In genomic region chr1:153921080-153921802, GRCh38 we compare ENCODE assay signal across 8 cellular contexts. TPM values are rescaled to one million over a fixed set of nuclear protein-coding genes. Genes with fewer than 3 reads are reported as not detected.
DNase-seq lines count a peak whose midpoint lies in the region; ATAC-seq and TF ChIP-seq lines count a peak whose summit lies in the region.

No MANE protein-coding gene starts in this region.

- H3K9ac ChIP-seq in KMS-11: peak overlapping the region; percentile 76; the same call in 1 of the 2 replicates

- CTCF ChIA-PET in AG04450 (lab: Charles Lee): interaction anchor here (1.5 to 2.9 kb wide), 3 partner anchors 65 to 124 kb away, joined by 4 to 7 read pairs (median 7); partner anchors contain the start of gene RAB13
- CTCF ChIA-PET in naive thymus-derived CD4-positive, alpha-beta T cell (lab: Charles Lee): interaction anchor here (0.9 to 2.7 kb wide), 5 partner anchors 25 to 124 kb away, joined by 3 to 12 read pairs (median 4); partner anchors contain the start of genes DENND4B, JTB and RAB13

- POLR2A ChIA-PET in AG04450 (lab: Yijun Ruan, JAX): interaction anchor here (0.7 to 1.4 kb wide), 3 partner anchors 23 to 69 kb away, joined by 4 to 5 read pairs (median 4); partner anchors contain the start of genes DENND4B and RPS27
- POLR2A ChIA-PET in naive thymus-derived CD4-positive, alpha-beta T cell (lab: Charles Lee): interaction anchor here (0.6 to 8.8 kb wide), 13 partner anchors 8 to 278 kb away, joined by 3 to 122 read pairs (median 5); partner anchors contain the start of genes CREB3L4, CRTC2, DENND4B and INTS3

- H3K27me3 ChIP-seq in AG04450 (ENCODE audit: control insufficient read depth, insufficient read depth, low read length): no peaks in the 10 kb centered on the region
- H3K27me3 ChIP-seq in KMS-11 (ENCODE audit: insufficient read depth, low read depth): no peaks in the 10 kb centered on the region
- no peaks in the 10 kb centered on the region for H3K27me3 ChIP-seq in naive thymus-derived CD4-positive, alpha-beta T cell (ENCODE audit: control insufficient read depth in 2 of 2, insufficient read depth in 2 of 2, low read length in 2 of 2)

- H3K4me3 Mint-ChIP-seq in naive thymus-derived CD4-positive, alpha-beta T cell: peak overlapping the region; percentile 83 to 96 (median 92)

- peak overlapping the region; percentile 80 to 99 (median 94) for H3K27ac Mint-ChIP-seq in naive thymus-derived CD4-positive, alpha-beta T cell

- H3K79me2 ChIP-seq in KMS-11 (ENCODE audit: insufficient read depth, low read depth): peaks cover 71% of the 10 kb centered on the region

- H3K36me3 Mint-ChIP-seq in naive thymus-derived CD4-positive, alpha-beta T cell: peaks cover 0 to 16% (median 2%) of the 10 kb centered on the region in 5 donors

- H2AFZ ChIP-seq in KMS-11 (ENCODE audit: low read depth): peak overlapping the region; percentile 51; the same call in 1 of the 2 replicates

- no peak for TF ChIP-seq CTCF in AG04450 (IDR thresholded peaks at IDR 0.05; ENCODE audit: low read depth, low read length)
- TF ChIP-seq CTCF in KMS-11 (conservative IDR thresholded peaks at IDR 0.05; ENCODE audit: low read depth, low read length): no peak
- TF ChIP-seq CTCF in coronary artery (IDR thresholded peaks at IDR 0.05): no peak

- intact Hi-C loops in naive thymus-derived CD4-positive, alpha-beta T cell (cut with micrococcal nuclease): loop anchor here in 1 of 2 donors (5.0 kb wide), 2 partner anchors 34 to 289 kb away; partner anchors contain the start of gene CHTOP

- H3K4me3 ChIP-seq in AG04450 (ENCODE audit: low read depth, low read length) (peak overlapping the region; percentile 91), KMS-11 (IDR thresholded peaks at IDR 0.05; ENCODE audit: insufficient read depth, low read depth, low read length) (peak overlapping the region; percentile 100), coronary artery (peak overlapping the region; percentile 92)
- peak overlapping the region; percentile 72 for H3K4me3 ChIP-seq in naive thymus-derived CD4-positive, alpha-beta T cell (ENCODE audit: low read length)

- peaks cover 37 to 59% (median 53%) of the 10 kb centered on the region in 7 donors for H3K4me1 Mint-ChIP-seq in naive thymus-derived CD4-positive, alpha-beta T cell

- peak overlapping the region; percentile 61 for H3K4me2 ChIP-seq in KMS-11

- peaks cover 43% of the 10 kb centered on the region for H4K20me1 ChIP-seq in KMS-11 (ENCODE audit: insufficient read depth)

- H3K27ac ChIP-seq in AG04450 (ENCODE audit: low read depth, low read length) (no peak overlapping the region), KMS-11 (peak overlapping the region; percentile 63; the same call in 1 of the 2 replicates), coronary artery (peak overlapping the region; percentile 74 to 98)
- peak overlapping the region; percentile 80 for H3K27ac ChIP-seq in naive thymus-derived CD4-positive, alpha-beta T cell (ENCODE audit: low read depth, low read length)

- H3K27me3 Mint-ChIP-seq in naive thymus-derived CD4-positive, alpha-beta T cell: peaks cover 0 to 3% (median 0%) of the 10 kb centered on the region in 5 donors

- no peaks in the 10 kb centered on the region for H3K36me3 ChIP-seq in KMS-11 (ENCODE audit: insufficient read depth)
- peaks cover 0 to 6% (median 0%) of the 10 kb centered on the region in 3 experiments for H3K36me3 ChIP-seq in naive thymus-derived CD4-positive, alpha-beta T cell (ENCODE audit: control insufficient read depth in 2 of 3, insufficient read depth in 3 of 3, low read length in 3 of 3)

- DNase-seq in AG04450 (ENCODE audit: low read depth, low spot score) (no peak), coronary artery (ENCODE audit: low spot score) (no peak), A172 (ENCODE audit: low spot score) (no peak), DMS79 treated with DMSO at 0.1 percent for 48 hours (lab: John Stamatoyannopoulos, UW) (no peak), D341Med (ENCODE audit: low spot score) (no peak), AML-193 (lab: John Stamatoyannopoulos, UW) (no peak)
- no peak for DNase-seq in naive thymus-derived CD4-positive, alpha-beta T cell

- ATAC-seq in naive thymus-derived CD4-positive, alpha-beta T cell: no peak

- H3K9me3 Mint-ChIP-seq in naive thymus-derived CD4-positive, alpha-beta T cell: peaks cover 0 to 5% (median 0%) of the 10 kb centered on the region in 11 donors

- H3K4me1 ChIP-seq in KMS-11 (ENCODE audit: low read depth, poor library complexity, severe bottlenecking): peaks cover 49% of the 10 kb centered on the region
- peaks cover 40 to 42% of the 10 kb centered on the region in 2 donors for H3K4me1 ChIP-seq in naive thymus-derived CD4-positive, alpha-beta T cell (ENCODE audit: control insufficient read depth in 2 of 2, insufficient read depth in 2 of 2, low read length in 2 of 2)

- H3K9me3 ChIP-seq in AG04450 (ENCODE audit: control insufficient read depth, insufficient read depth, low read length): no peaks in the 10 kb centered on the region
- no peaks in the 10 kb centered on the region for H3K9me3 ChIP-seq in naive thymus-derived CD4-positive, alpha-beta T cell (ENCODE audit: control insufficient read depth in 2 of 3, low read length in 3 of 3)

RNA-seq across cellular contexts. Expression of gene GATAD2B, which starts 1.5 kb away (rescaled TPM):
- 4.8 and 6.8 TPM in 2 replicates for polyA plus RNA-seq in AG04450 (2011; rRNA removed)
- 22.1 and 23.0 TPM in 2 replicates for polyA minus RNA-seq in AG04450 (2011; rRNA and poly(A)+ RNA removed)
- 100 to 1,000 TPM in 1 of 5 experiments, 10 to 100 TPM in 4; 67.3 to 102 (median 75.5) TPM for total RNA-seq in naive thymus-derived CD4-positive, alpha-beta T cell
- 1 to 10 TPM; 4.8 to 5.3 TPM for polyA plus RNA-seq in naive thymus-derived CD4-positive, alpha-beta T cell
- total RNA-seq in A172 (2014; rRNA removed; shearing (Covaris generic)): 5.9 and 6.5 TPM in 2 replicates

RNA-seq across cellular contexts. Expression of gene DENND4B, which starts 25.3 kb away (rescaled TPM):
- polyA plus RNA-seq in AG04450 (2011; rRNA removed): 10.3 and 13.3 TPM in 2 replicates
- polyA minus RNA-seq in AG04450 (2011; rRNA and poly(A)+ RNA removed): 21.4 and 23.1 TPM in 2 replicates
- 100 to 1,000 TPM; 148 to 223 (median 197) TPM for total RNA-seq in naive thymus-derived CD4-positive, alpha-beta T cell
- 10 to 100 TPM; 12.5 to 27.0 TPM for polyA plus RNA-seq in naive thymus-derived CD4-positive, alpha-beta T cell
- total RNA-seq in A172 (2014; rRNA removed; shearing (Covaris generic)): 10.9 and 11.2 TPM in 2 replicates

RNA-seq across cellular contexts. Expression of gene CRTC2, which starts 37.2 kb away (rescaled TPM):
- 12.7 and 13.8 TPM in 2 replicates for polyA plus RNA-seq in AG04450 (2011; rRNA removed)
- polyA minus RNA-seq in AG04450 (2011; rRNA and poly(A)+ RNA removed): 31.8 and 33.8 TPM in 2 replicates
- total RNA-seq in naive thymus-derived CD4-positive, alpha-beta T cell: 100 to 1,000 TPM in 4 of 5 experiments, 10 to 100 TPM in 1; 86.1 to 157 (median 119) TPM
- polyA plus RNA-seq in naive thymus-derived CD4-positive, alpha-beta T cell: 10 to 100 TPM; 25.2 to 44.8 TPM
- 14.5 and 16.6 TPM in 2 replicates for total RNA-seq in A172 (2014; rRNA removed; shearing (Covaris generic))

RNA-seq across cellular contexts. Expression of gene SLC39A1, which starts 42.1 kb away (rescaled TPM):
- polyA plus RNA-seq in AG04450 (2011; rRNA removed): 84.0 and 98.6 TPM in 2 replicates
- 56.2 and 69.9 TPM in 2 replicates for polyA minus RNA-seq in AG04450 (2011; rRNA and poly(A)+ RNA removed)
- total RNA-seq in naive thymus-derived CD4-positive, alpha-beta T cell: 10 to 100 TPM; 14.4 to 53.2 (median 18.7) TPM
- polyA plus RNA-seq in naive thymus-derived CD4-positive, alpha-beta T cell: 10 to 100 TPM; 27.8 to 37.4 TPM
- total RNA-seq in A172 (2014; rRNA removed; shearing (Covaris generic)): 192 and 204 TPM in 2 replicates

RNA-seq across cellular contexts. Expression of gene CREB3L4, which starts 46.5 kb away (rescaled TPM):
- polyA plus RNA-seq in AG04450 (2011; rRNA removed): 7.7 and 10.0 TPM in 2 replicates
- polyA minus RNA-seq in AG04450 (2011; rRNA and poly(A)+ RNA removed): 5.3 and 6.6 TPM in 2 replicates
- 1 to 10 TPM; 4.6 to 8.4 (median 7.0) TPM for total RNA-seq in naive thymus-derived CD4-positive, alpha-beta T cell
- polyA plus RNA-seq in naive thymus-derived CD4-positive, alpha-beta T cell: 1 to 10 TPM; 6.2 to 7.7 TPM
- 19.9 and 28.4 TPM in 2 replicates for total RNA-seq in A172 (2014; rRNA removed; shearing (Covaris generic))

Comparison
In these comparisons a context has a peak if more than half of its experiments do, and no peak if none do; other contexts are left out.
1. RNA of gene DENND4B, which starts 25.3 kb away (total RNA-seq): 148 to 223 TPM in naive thymus-derived CD4-positive, alpha-beta T cell; 10.9 to 11.2 TPM in A172; every median in the first group is over 10 times any median in the second.
2. Peak in every context shown above with its lines, with median percentiles within 50 percentile points of each other: H3K4me3 ChIP-seq.